ENCODE assay signal across 8 cellular contexts in genomic region chr6:71288228-71289038, GRCh38.
DNase-seq lines count a peak whose midpoint lies in the region; ATAC-seq, FAIRE-seq and TF ChIP-seq lines count a peak whose summit lies in the region.

Gene OGFRL1, plus strand, starts transcription at chr6:71288811. Its CDS starts 126 bp downstream, at chr6:71288937.

- no peak for TF ChIP-seq CTCF in retinal pigment epithelial cell (conservative IDR thresholded peaks at IDR 0.05; ENCODE audit: low read depth, low read length)

- peak; percentile 90 for ATAC-seq in HG02885 (IDR thresholded peaks at IDR 0.05; ENCODE audit: poor library complexity, unreplicated experiment)

- peak; percentile 26 for FAIRE-seq in GM18507 (lab: Jason Lieb, UNC)

- DNase-seq in GM18507 (ENCODE audit: extremely low spot score, insufficient read length, low read depth) = peak; percentile 75
- peak; percentile 58 to 62 for DNase-seq in NCI-H1930 (lab: John Stamatoyannopoulos, UW)
- peak; percentile 60 for DNase-seq in T-helper 9 cell
- peak; percentile 92 for DNase-seq in astrocyte of the hippocampus (ENCODE audit: low read depth, low spot score)
- DNase-seq in hippocampal formation (lab: John Stamatoyannopoulos, UW) = peak; percentile 59 to 71
- DNase-seq in retinal pigment epithelial cell (ENCODE audit: low read depth) = no peak
- DNase-seq in cerebellar nuclear complex (lab: John Stamatoyannopoulos, UW) = no peak

- H3K4me3 ChIP-seq in retinal pigment epithelial cell (ENCODE audit: low read length) = peak within 1 kb of the TSS; percentile 62

Comparison
In these comparisons a context has a peak if more than half of its experiments do, and no peak if none do; other contexts are left out.
1. DNase-seq: peak in GM18507 (single experiment), NCI-H1930 (2 of 2), T-helper 9 cell (single experiment), astrocyte of the hippocampus (single experiment) and hippocampal formation (2 of 2); none in retinal pigment epithelial cell (single experiment) and cerebellar nuclear complex (0 of 2).